In genomic region chr2:181818826-181819225, GRCh38 we compare ENCODE assay signal across 30 cellular contexts.
"Had no signal": no experiment of that assay in that cellular context is flagged by ENCODE, and none has a peak within 500 bp of the region (broad histone marks: within the 10 kb centered on the region; RNA-seq: fewer than 3 reads in every experiment).

No MANE protein-coding gene starts in this region.

- H3K27ac ChIP-seq: epithelial cell of prostate, gastroesophageal sphincter, hepatocyte, right atrium auricular region, suprapubic skin, tibial artery, upper lobe of right lung, VCaP had no signal

- H3K9me3 Mint-ChIP-seq: activated naive CD4-positive, alpha-beta T cell treated with anti-CD3 and anti-CD28 coated beads, Interleukin-2, amount 50 U/mL, for 24 hours; activated naive CD8-positive, alpha-beta T cell treated with anti-CD3 and anti-CD28 coated beads, Interleukin-2, amount 50 U/mL, for 24 hours; activated T-helper 1 cell treated with anti-CD3 and anti-CD28 coated beads, Interleukin-12 subunit alpha, Interleukin-12 subunit beta, Interleukin-2, Interleukin-4 antibody, amounts not matched to agents 30 ng/mL and 10 ng/mL and 1 ng/mL, durations not matched to agents 14 hours and 24 hours and 36 hours; central memory CD8-positive, alpha-beta T cell; dendritic cell treated with granulocyte-macrophage colony-stimulating factor and Interleukin-4, amounts not matched to agents 40 ng/mL and 50 ng/mL, for 4 days; naive thymus-derived CD4-positive, alpha-beta T cell; T-helper 1 cell treated with Interleukin-12 subunit alpha and Interleukin-12 subunit beta and Interleukin-4 antibody, amounts not matched to agents 30 μg/mL and 1 μg/mL, for 36 hours had no signal

- H3K4me3 Mint-ChIP-seq: activated naive CD4-positive, alpha-beta T cell treated with anti-CD3 and anti-CD28 coated beads, Interleukin-2, amount 50 U/mL, for 24 hours; activated naive CD8-positive, alpha-beta T cell treated with anti-CD3 and anti-CD28 coated beads, Interleukin-2, amount 50 U/mL, for 24 hours; activated T-helper 1 cell treated with anti-CD3 and anti-CD28 coated beads, Interleukin-12 subunit alpha, Interleukin-12 subunit beta, Interleukin-2, Interleukin-4 antibody, amounts not matched to agents 30 ng/mL and 10 ng/mL and 1 ng/mL, durations not matched to agents 14 hours and 24 hours and 36 hours; central memory CD8-positive, alpha-beta T cell; dendritic cell treated with granulocyte-macrophage colony-stimulating factor and Interleukin-4, amounts not matched to agents 40 ng/mL and 50 ng/mL, for 4 days; naive thymus-derived CD4-positive, alpha-beta T cell; neural crest cell; T-helper 1 cell treated with Interleukin-12 subunit alpha and Interleukin-12 subunit beta and Interleukin-4 antibody, amounts not matched to agents 30 μg/mL and 1 μg/mL, for 36 hours had no signal

- H2AFZ ChIP-seq: hepatocyte had no signal

- H3K27me3 ChIP-seq: gastroesophageal sphincter, hepatocyte, right atrium auricular region, suprapubic skin, tibial artery, upper lobe of right lung had no signal

- H3K79me2 ChIP-seq: hepatocyte had no signal

- H3K27me3 Mint-ChIP-seq: activated naive CD8-positive, alpha-beta T cell treated with anti-CD3 and anti-CD28 coated beads, Interleukin-2, amount 50 U/mL, for 24 hours; dendritic cell treated with granulocyte-macrophage colony-stimulating factor and Interleukin-4, amounts not matched to agents 40 ng/mL and 50 ng/mL, for 4 days had no signal

- DNase-seq: activated CD4-positive, alpha-beta T cell treated with anti-CD3 and anti-CD28 coated beads for 4 hours; activated CD4-positive, alpha-beta T cell treated with anti-CD3 and anti-CD28 coated beads, Interleukin-2, amount 50 U/mL, for 4 hours; activated gamma-delta T cell; activated naive CD8-positive, alpha-beta T cell treated with anti-CD3 and anti-CD28 coated beads, Interleukin-2, amount 50 U/mL, for 24 hours; activated T-cell treated with anti-CD3 and anti-CD28 coated beads for 4 hours; amygdala; effector CD4-positive, alpha-beta T cell; islet precursor cell; left cardiac atrium; left ventricle myocardium superior; midbrain; naive thymus-derived CD4-positive, alpha-beta T cell; occipital lobe; stimulated activated CD4-positive, alpha-beta T cell treated with anti-CD3 and anti-CD28 coated beads, Interleukin-15, amount 100 ng/mL, for 24 hours; stimulated activated naive CD4-positive, alpha-beta T cell; T-helper 9 cell; tibial artery; upper lobe of right lung had no signal

- H3K4me3 ChIP-seq: gastroesophageal sphincter, hepatocyte, right atrium auricular region, suprapubic skin, tibial artery, upper lobe of right lung had no signal

- H3K27ac Mint-ChIP-seq: activated naive CD4-positive, alpha-beta T cell treated with anti-CD3 and anti-CD28 coated beads, Interleukin-2, amount 50 U/mL, for 24 hours; activated naive CD8-positive, alpha-beta T cell treated with anti-CD3 and anti-CD28 coated beads, Interleukin-2, amount 50 U/mL, for 24 hours; activated T-helper 1 cell treated with anti-CD3 and anti-CD28 coated beads, Interleukin-12 subunit alpha, Interleukin-12 subunit beta, Interleukin-2, Interleukin-4 antibody, amounts not matched to agents 30 ng/mL and 10 ng/mL and 1 ng/mL, durations not matched to agents 14 hours and 24 hours and 36 hours; dendritic cell treated with granulocyte-macrophage colony-stimulating factor and Interleukin-4, amounts not matched to agents 40 ng/mL and 50 ng/mL, for 4 days; naive thymus-derived CD4-positive, alpha-beta T cell; T-helper 1 cell treated with Interleukin-12 subunit alpha and Interleukin-12 subunit beta and Interleukin-4 antibody, amounts not matched to agents 30 μg/mL and 1 μg/mL, for 36 hours had no signal

- ATAC-seq: activated naive CD8-positive, alpha-beta T cell treated with anti-CD3 and anti-CD28 coated beads, Interleukin-2, amount 50 U/mL, for 24 hours; gastroesophageal sphincter; left cardiac atrium; left ventricle myocardium superior; naive thymus-derived CD4-positive, alpha-beta T cell; upper lobe of right lung had no signal

- H3K4me1 ChIP-seq: right atrium auricular region, suprapubic skin, upper lobe of right lung had no signal

- H3K4me2 ChIP-seq: hepatocyte had no signal

- H3K36me3 Mint-ChIP-seq: activated naive CD4-positive, alpha-beta T cell treated with anti-CD3 and anti-CD28 coated beads, Interleukin-2, amount 50 U/mL, for 24 hours; naive thymus-derived CD4-positive, alpha-beta T cell had no signal

- H3K9me3 ChIP-seq: gastroesophageal sphincter, right atrium auricular region, suprapubic skin, tibial artery, upper lobe of right lung had no signal

- H3K36me3 ChIP-seq: gastroesophageal sphincter, right atrium auricular region, suprapubic skin, tibial artery, upper lobe of right lung had no signal
